11 cellular contexts compared by ENCODE assay signal in genomic region chr9:36163840-36164175, GRCh38. TPM values are rescaled to one million over a fixed set of nuclear protein-coding genes. Genes with fewer than 3 reads are reported as not detected.
DNase-seq lines count a peak whose midpoint lies in the region; ATAC-seq and TF ChIP-seq lines count a peak whose summit lies in the region.
"Had no signal": no experiment of that assay in that cellular context is flagged by ENCODE, and none has a peak within 500 bp of the region (broad histone marks: within the 10 kb centered on the region; RNA-seq: fewer than 3 reads in every experiment).

No MANE protein-coding gene starts in this region.

- no peaks in the 10 kb centered on the region for H3K36me3 Mint-ChIP-seq in type B pancreatic cell

- peaks cover 0 to 70% (median 18%) of the 10 kb centered on the region in 12 donors for H3K4me1 ChIP-seq in heart left ventricle
- H3K4me1 ChIP-seq in muscle layer of colon (ENCODE audit: insufficient read depth, low read length) = peaks cover 37% of the 10 kb centered on the region

- intact Hi-C loops in heart left ventricle (cut with DNase I) = loop anchor here in 4 of 10 donors (5.0 to 10.0 kb wide), 3 partner anchors 57 to 209 kb away; partner anchors contain the start of gene OR2S2 (in 3 of the 4)
- intact Hi-C loops in Right ventricle myocardium inferior (cut with DNase I) = no loop called here

- H3K9me3 ChIP-seq in heart left ventricle = no peaks in the 10 kb centered on the region
- H3K9me3 ChIP-seq in muscle layer of colon (ENCODE audit: low read length) = no peaks in the 10 kb centered on the region

- H3K9ac ChIP-seq in muscle layer of colon (ENCODE audit: low read length) = no peak overlapping the region

- no peak for TF ChIP-seq POLR2A in heart left ventricle (IDR thresholded peaks at IDR 0.05)

- H3K27ac ChIP-seq in heart left ventricle (peak overlapping the region; percentile 61 to 89 (median 73)), muscle layer of colon (ENCODE audit: low read depth, low read length) (peak overlapping the region; percentile 71)
- H3K27ac ChIP-seq: HL-60 had no signal

- TF ChIP-seq CTCF in heart left ventricle (IDR thresholded peaks at IDR 0.05) (no peak), type B pancreatic cell (conservative IDR thresholded peaks at IDR 0.05) (no peak)

- H3K36me3 ChIP-seq in heart left ventricle (peaks cover 0 to 5% (median 0%) of the 10 kb centered on the region in 9 donors), muscle layer of colon (ENCODE audit: insufficient read depth, low read length) (no peaks in the 10 kb centered on the region)

- no peaks in the 10 kb centered on the region for H3K9me3 Mint-ChIP-seq in type B pancreatic cell

- peaks cover 39% of the 10 kb centered on the region for H3K4me1 Mint-ChIP-seq in type B pancreatic cell (ENCODE audit: unreplicated experiment)

- H3K27ac Mint-ChIP-seq in type B pancreatic cell = no peak overlapping the region

- no peak overlapping the region for H3K4me3 ChIP-seq in heart left ventricle
- no peak overlapping the region for H3K4me3 ChIP-seq in muscle layer of colon (ENCODE audit: low read depth in 1 of 2, low read length in 2 of 2)

- 62 to 76% (median 68%) methylated on average over 4 of the region's 4 CpGs for WGBS in heart left ventricle, 4 donors

- peak overlapping the region; percentile 63 for H3K4me3 Mint-ChIP-seq in type B pancreatic cell

- ATAC-seq in heart left ventricle = peak in 1 of 4 donors; percentile 24
- no peak for ATAC-seq in Right ventricle myocardium inferior
- no peak for ATAC-seq in GM18519 (IDR thresholded peaks at IDR 0.05; ENCODE audit: low FRiP score, unreplicated experiment)

- DNase-seq in heart left ventricle (no peak), Right ventricle myocardium inferior (ENCODE audit: missing footprints) (no peak), dermis blood vessel endothelial cell (peak; percentile 23), type B pancreatic cell (ENCODE audit: extremely low spot score, unreplicated experiment) (no peak), HuH-7.5 (ENCODE audit: low spot score) (no peak), T-helper 1 cell (no peak)
- DNase-seq: activated naive CD4-positive, alpha-beta T cell treated with Interleukin-2 at 50 U/mL for 16 hours; T1000 had no signal

- peaks cover 10% of the 10 kb centered on the region for H3K27me3 Mint-ChIP-seq in type B pancreatic cell

- H3K27me3 ChIP-seq in heart left ventricle = peaks cover 0 to 4% (median 0%) of the 10 kb centered on the region in 9 donors
- no peaks in the 10 kb centered on the region for H3K27me3 ChIP-seq in muscle layer of colon (ENCODE audit: control insufficient read depth in 1 of 2, insufficient read depth in 2 of 2, low read length in 2 of 2)

RNA-seq across cellular contexts. Expression of gene CCIN, which starts 5.4 kb away (rescaled TPM):
- total RNA-seq in heart left ventricle (under 1 TPM in 4 of 9 donors, not detected in 5; 0.09 to 0.20 (median 0.15) TPM), Right ventricle myocardium inferior (not detected), dermis blood vessel endothelial cell (under 0.01 and 0.19 TPM in 2 replicates), type B pancreatic cell (ENCODE audit: low replicate concordance) (not detected in 2 replicates)
- polyA plus RNA-seq in heart left ventricle = under 1 TPM in 1 of 2 donors, not detected in 1; 0.25 TPM

RNA-seq across cellular contexts. Expression of gene CLTA, which starts 26.9 kb away (rescaled TPM):
- 100 to 1,000 TPM in 1 of 9 donors, 10 to 100 TPM in 8; 43.8 to 123 (median 61.8) TPM for total RNA-seq in heart left ventricle
- 100 to 1,000 TPM in 1 of 2 donors, 10 to 100 TPM in 1; 40.8 to 139 TPM for polyA plus RNA-seq in heart left ventricle
- 69.4 TPM for total RNA-seq in Right ventricle myocardium inferior
- 338 and 359 TPM in 2 replicates for total RNA-seq in dermis blood vessel endothelial cell
- 220 and 233 TPM in 2 replicates for total RNA-seq in type B pancreatic cell (ENCODE audit: low replicate concordance)

RNA-seq across cellular contexts. Expression of gene GLIPR2, which starts 27.3 kb away (rescaled TPM):
- total RNA-seq in heart left ventricle (10 to 100 TPM in 3 of 9 donors, 1 to 10 TPM in 6; 4.7 to 33.0 (median 7.6) TPM), Right ventricle myocardium inferior (8.9 TPM), dermis blood vessel endothelial cell (32.4 and 45.6 TPM in 2 replicates), type B pancreatic cell (ENCODE audit: low replicate concordance) (4.6 and 17.8 TPM in 2 replicates)
- polyA plus RNA-seq in heart left ventricle = 10 to 100 TPM in 1 of 2 donors, 1 to 10 TPM in 1; 4.9 to 15.2 TPM
